ENCODE assay signal across 1 cellular context in genomic region chr15:65069779-65070546, GRCh38.
TF ChIP-seq lines count a peak whose summit lies in the region.

No MANE protein-coding gene starts in this region.

TF ChIP-seq in SK-N-SH treated with all-trans-retinoic acid at 6 μM for 48 hours, 23 proteins besides CTCF, POLR2A, EP300 and RAD21 (continued from another document):
- TF ChIP-seq CREB5 (CRISPR knock-in tag; IDR thresholded peaks at IDR 0.05; ENCODE audit: low read depth) (no peak), BACH2 (CRISPR knock-in tag; IDR thresholded peaks at IDR 0.05; ENCODE audit: borderline replicate concordance) (no peak), ESRRG (CRISPR knock-in tag; IDR thresholded peaks at IDR 0.05) (no peak), TCF4 (CRISPR knock-in tag; IDR thresholded peaks at IDR 0.05; ENCODE audit: borderline replicate concordance) (no peak), ZFP30 (CRISPR knock-in tag; IDR thresholded peaks at IDR 0.05) (no peak), RARB (CRISPR knock-in tag; IDR thresholded peaks at IDR 0.05) (no peak)
